ENCODE assay signal across 20 cellular contexts in genomic region chr4:148822572-148823418, GRCh38.
A peak's percentile ranks its signal among the peaks of the same experiment; 100 is the strongest.
DNase-seq lines count a peak whose midpoint lies in the region; ATAC-seq and TF ChIP-seq lines count a peak whose summit lies in the region.
"Had no signal": no experiment of that assay in that cellular context is flagged by ENCODE, and none has a peak within 500 bp of the region (broad histone marks: within the 10 kb centered on the region; RNA-seq: fewer than 3 reads in every experiment).

No MANE protein-coding gene starts in this region.

- TF ChIP-seq CTCF in heart left ventricle (IDR thresholded peaks at IDR 0.05) (no peak), right atrium auricular region (IDR thresholded peaks at IDR 0.05) (no peak), colonic mucosa (IDR thresholded peaks at IDR 0.05) (no peak), type B pancreatic cell (conservative IDR thresholded peaks at IDR 0.05) (no peak), upper lobe of right lung (IDR thresholded peaks at IDR 0.05) (no peak)

- peaks cover 15% of the 10 kb centered on the region for H3K4me1 Mint-ChIP-seq in type B pancreatic cell (ENCODE audit: unreplicated experiment)
- H3K4me1 Mint-ChIP-seq: CD4-positive, alpha-beta memory T cell had no signal

- H3K36me3 Mint-ChIP-seq in type B pancreatic cell: no peaks in the 10 kb centered on the region
- H3K36me3 Mint-ChIP-seq: CD4-positive, alpha-beta memory T cell had no signal

- H3K4me1 ChIP-seq in heart left ventricle (peaks cover 0 to 17% (median 0%) of the 10 kb centered on the region in 12 donors), right atrium auricular region (no peaks in the 10 kb centered on the region), colonic mucosa (no peaks in the 10 kb centered on the region), mucosa of rectum (ENCODE audit: control insufficient read depth in 2 of 2, insufficient read depth in 2 of 2, low read length in 2 of 2) (peaks cover 3 to 24% of the 10 kb centered on the region in 2 donors), upper lobe of right lung (no peaks in the 10 kb centered on the region)
- H3K4me1 ChIP-seq: A549 had no signal

- H3K9ac ChIP-seq in colonic mucosa (ENCODE audit: low read depth in 2 of 2, low read length in 2 of 2) (no peak overlapping the region), mucosa of rectum (ENCODE audit: low read depth in 1 of 2, low read length in 2 of 2) (peak overlapping the region in 1 of 2 donors; percentile 39)

- no peaks in the 10 kb centered on the region for H3K27me3 ChIP-seq in heart left ventricle
- no peaks in the 10 kb centered on the region for H3K27me3 ChIP-seq in right atrium auricular region
- H3K27me3 ChIP-seq in colonic mucosa: no peaks in the 10 kb centered on the region
- H3K27me3 ChIP-seq in mucosa of rectum (ENCODE audit: control insufficient read depth in 2 of 2, insufficient read depth in 2 of 2, low read length in 2 of 2): no peaks in the 10 kb centered on the region
- no peaks in the 10 kb centered on the region for H3K27me3 ChIP-seq in upper lobe of right lung

- H3K27ac ChIP-seq in heart left ventricle: no peak overlapping the region
- H3K27ac ChIP-seq in right atrium auricular region: no peak overlapping the region
- peak overlapping the region; percentile 30 for H3K27ac ChIP-seq in colonic mucosa
- peak overlapping the region; percentile 59 to 73 for H3K27ac ChIP-seq in mucosa of rectum (ENCODE audit: low read depth in 2 of 2, low read length in 2 of 2)
- no peak overlapping the region for H3K27ac ChIP-seq in upper lobe of right lung
- H3K27ac ChIP-seq: 22Rv1, A549, C4-2B had no signal

- no peaks in the 10 kb centered on the region for H3K27me3 Mint-ChIP-seq in type B pancreatic cell

- intact Hi-C loops in heart left ventricle (cut with DNase I) (no loop called here), colonic mucosa (cut with DNase I) (no loop called here), upper lobe of right lung (cut with DNase I) (no loop called here)

- H3K4me3 ChIP-seq in heart left ventricle (no peak overlapping the region), right atrium auricular region (no peak overlapping the region), colonic mucosa (no peak overlapping the region), mucosa of rectum (ENCODE audit: low read length in 2 of 2) (peak overlapping the region in 1 of 2 donors; percentile 16), upper lobe of right lung (no peak overlapping the region)
- H3K4me3 ChIP-seq: A549 had no signal

- H3K4me3 Mint-ChIP-seq in type B pancreatic cell: peak overlapping the region; percentile 19
- H3K4me3 Mint-ChIP-seq: CD4-positive, alpha-beta memory T cell; HFFc6 had no signal

- DNase-seq in heart left ventricle: no peak
- DNase-seq in right atrium auricular region (ENCODE audit: low spot score): no peak
- no peak for DNase-seq in colonic mucosa
- no peak for DNase-seq in type B pancreatic cell (ENCODE audit: extremely low spot score, unreplicated experiment)
- DNase-seq in upper lobe of right lung: no peak
- DNase-seq in NAMALWA (ENCODE audit: low spot score): no peak
- DNase-seq: AML-193; CD4-positive, alpha-beta memory T cell; DMS153; DMS79; GF-D8; GOT3; H7; HFFc6 had no signal

- H3K9me3 ChIP-seq in heart left ventricle: no peaks in the 10 kb centered on the region
- H3K9me3 ChIP-seq in right atrium auricular region: no peaks in the 10 kb centered on the region
- no peaks in the 10 kb centered on the region for H3K9me3 ChIP-seq in colonic mucosa
- H3K9me3 ChIP-seq in mucosa of rectum (ENCODE audit: control insufficient read depth in 2 of 2, low read length in 2 of 2): no peaks in the 10 kb centered on the region
- H3K9me3 ChIP-seq in upper lobe of right lung: no peaks in the 10 kb centered on the region
- H3K9me3 ChIP-seq: A549 had no signal

- H3K36me3 ChIP-seq in heart left ventricle (no peaks in the 10 kb centered on the region), right atrium auricular region (no peaks in the 10 kb centered on the region), colonic mucosa (no peaks in the 10 kb centered on the region), mucosa of rectum (ENCODE audit: control insufficient read depth in 2 of 2, insufficient read depth in 2 of 2, low read length in 2 of 2) (no peaks in the 10 kb centered on the region), upper lobe of right lung (no peaks in the 10 kb centered on the region)

- no peaks in the 10 kb centered on the region for H3K9me3 Mint-ChIP-seq in type B pancreatic cell

- TF ChIP-seq POLR2A in heart left ventricle (IDR thresholded peaks at IDR 0.05): no peak

- H3K27ac Mint-ChIP-seq in type B pancreatic cell: peak overlapping the region; percentile 85
- H3K27ac Mint-ChIP-seq: CD4-positive, alpha-beta memory T cell; HFFc6 had no signal

- peak in 3 of 4 donors; percentile 47 to 57 (median 50) for ATAC-seq in heart left ventricle
- ATAC-seq in upper lobe of right lung: no peak
- ATAC-seq in HG02885 (IDR thresholded peaks at IDR 0.05; ENCODE audit: poor library complexity, unreplicated experiment): no peak
- ATAC-seq: A549, HCT116 had no signal

- WGBS in heart left ventricle, 4 donors: 65 to 75% (median 70%) methylated on average over 5 of the region's 5 CpGs

Comparison
In these comparisons a context has a peak if more than half of its experiments do, and no peak if none do; other contexts are left out.
1. ATAC-seq: peak in heart left ventricle (3 of 4); none in upper lobe of right lung (single experiment) and HG02885 (single experiment).
2. H3K27ac ChIP-seq: peak in colonic mucosa (single experiment) and mucosa of rectum (2 of 2); none in heart left ventricle (0 of 12), right atrium auricular region (0 of 2) and upper lobe of right lung (single experiment).